18 cellular contexts compared by ENCODE assay signal in genomic region chr3:923161-923910, GRCh38.
"Had no signal": no experiment of that assay in that cellular context is flagged by ENCODE, and none has a peak within 500 bp of the region (broad histone marks: within the 10 kb centered on the region; RNA-seq: fewer than 3 reads in every experiment).

No MANE protein-coding gene starts in this region.

- ATAC-seq: effector memory CD8-positive, alpha-beta T cell; left cardiac atrium; left lung; mucosa of descending colon; natural killer cell treated with Interleukin-12 subunit alpha and Interleukin-12 subunit beta and Interleukin-15 and Interleukin-18, amount 100 ng/mL, for 72 hours; stimulated activated effector memory CD8-positive, alpha-beta T cell treated with anti-CD3 and anti-CD28 coated beads, Interleukin-12 subunit alpha, Interleukin-12 subunit beta, amount 100 ng/mL, for 72 hours had no signal

- DNase-seq: cortex of kidney; effector memory CD8-positive, alpha-beta T cell; hypothalamus; immature natural killer cell; islet precursor cell; left cardiac atrium; left lung; mesenchymal stem cell; mucosa of descending colon; naive B cell; sigmoid colon; stimulated activated CD4-positive, alpha-beta T cell treated with anti-CD3 and anti-CD28 coated beads, Interleukin-2, amount 100 ng/mL, for 24 hours; stimulated activated CD4-positive, alpha-beta T cell treated with anti-CD3 and anti-CD28 coated beads, Interleukin-4, amount 100 ng/mL, for 24 hours; stimulated activated naive CD4-positive, alpha-beta T cell treated with Interleukin-2 at 50 U/mL for 16 hours; stomach; thyroid gland had no signal
